Comparison of ENCODE assay signal across 9 cellular contexts in the genomic region with DNA sequence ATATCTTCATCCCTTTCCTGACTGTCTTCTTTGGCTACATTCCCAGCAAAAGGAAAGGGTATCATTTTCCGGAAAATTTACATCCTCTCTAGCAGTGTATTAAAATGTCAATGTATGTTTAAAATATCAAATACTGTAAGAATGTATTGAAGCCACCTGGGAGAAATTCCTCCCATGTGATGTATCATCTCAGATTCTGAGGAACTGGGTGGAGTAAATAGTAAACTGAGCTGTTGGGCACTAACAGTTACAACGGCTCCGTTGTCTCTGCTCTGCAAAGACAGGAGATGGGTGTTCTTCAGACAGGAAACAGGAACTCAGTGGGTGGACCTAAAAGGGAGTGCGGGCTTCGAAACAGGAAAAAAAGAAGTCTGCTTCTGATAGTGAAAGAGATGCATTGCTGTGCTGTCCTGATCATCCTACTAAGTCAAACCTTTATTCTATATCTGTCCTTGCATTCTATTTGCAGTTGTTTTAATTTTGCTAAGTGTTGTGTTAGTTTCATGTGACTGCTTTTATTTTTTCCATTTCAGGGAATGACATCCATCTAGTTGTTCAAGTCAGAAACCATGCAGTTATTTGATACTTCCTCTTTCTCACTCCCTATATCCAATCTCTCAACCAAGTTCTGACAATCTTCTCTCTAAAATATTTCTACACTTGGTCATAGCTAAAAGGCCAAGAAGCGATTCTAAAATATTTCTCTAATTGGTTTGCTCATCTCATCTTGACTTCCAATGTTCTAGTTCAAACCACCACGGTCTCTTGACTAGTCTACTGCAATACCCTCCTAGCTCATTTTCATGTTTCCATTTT. TPM values are rescaled to one million over a fixed set of nuclear protein-coding genes. Genes with fewer than 3 reads are reported as not detected.
DNase-seq lines count a peak whose midpoint lies in the region; ATAC-seq and TF ChIP-seq lines count a peak whose summit lies in the region.
"Had no signal": no experiment of that assay in that cellular context is flagged by ENCODE, and none has a peak within 500 bp of the region (broad histone marks: within the 10 kb centered on the region; RNA-seq: fewer than 3 reads in every experiment).

No MANE protein-coding gene starts in this region.

- peak overlapping the region in 6 of 7 donors; percentile 30 to 72 (median 64) for H3K4me3 Mint-ChIP-seq in CD8-positive, alpha-beta memory T cell
- H3K4me3 Mint-ChIP-seq in activated naive CD8-positive, alpha-beta T cell treated with anti-CD3 and anti-CD28 coated beads, Interleukin-2, amount 50 U/mL, for 24 hours: peak overlapping the region; percentile 15
- H3K4me3 Mint-ChIP-seq in naive thymus-derived CD8-positive, alpha-beta T cell: peak overlapping the region; percentile 60 to 77 (median 71)
- no peak overlapping the region for H3K4me3 Mint-ChIP-seq in endodermal cell

- H3K27ac ChIP-seq in CD8-positive, alpha-beta memory T cell (ENCODE audit: low read depth, low read length): no peak overlapping the region
- no peak overlapping the region for H3K27ac ChIP-seq in endodermal cell (ENCODE audit: low read depth, low read length)

- POLR2A ChIA-PET in CD8-positive, alpha-beta memory T cell (lab: Charles Lee): no interaction called here
- POLR2A ChIA-PET in naive thymus-derived CD8-positive, alpha-beta T cell (lab: Charles Lee): interaction anchor here (0.8 kb wide), 1 partner anchor 14 kb away, joined by 3 read pairs; no protein-coding TSS in a partner anchor

- H3K27me3 ChIP-seq in CD8-positive, alpha-beta memory T cell (ENCODE audit: insufficient read depth, low read length, poor library complexity, severe bottlenecking): no peaks in the 10 kb centered on the region
- peaks cover 40% of the 10 kb centered on the region for H3K27me3 ChIP-seq in endodermal cell (ENCODE audit: control insufficient read depth, insufficient read depth, low read length, poor library complexity, severe bottlenecking)

- H3K36me3 Mint-ChIP-seq in CD8-positive, alpha-beta memory T cell: peaks cover 0 to 4% (median 0%) of the 10 kb centered on the region in 3 donors
- no peaks in the 10 kb centered on the region for H3K36me3 Mint-ChIP-seq in activated naive CD8-positive, alpha-beta T cell treated with anti-CD3 and anti-CD28 coated beads, Interleukin-2, amount 50 U/mL, for 24 hours (ENCODE audit: low read depth)
- no peaks in the 10 kb centered on the region for H3K36me3 Mint-ChIP-seq in naive thymus-derived CD8-positive, alpha-beta T cell
- no peaks in the 10 kb centered on the region for H3K36me3 Mint-ChIP-seq in endodermal cell (ENCODE audit: low read depth)

- TF ChIP-seq CTCF in GM20000 (IDR thresholded peaks at IDR 0.05; ENCODE audit: extremely low read depth, missing control alignments): no peak
- TF ChIP-seq CTCF in endodermal cell (conservative IDR thresholded peaks at IDR 0.05): no peak

- peak; percentile 75 for ATAC-seq in activated naive CD8-positive, alpha-beta T cell treated with anti-CD3 and anti-CD28 coated beads, Interleukin-2, amount 50 U/mL, for 24 hours
- peak; percentile 91 to 93 for ATAC-seq in naive thymus-derived CD8-positive, alpha-beta T cell

- H3K27me3 Mint-ChIP-seq in CD8-positive, alpha-beta memory T cell: no peaks in the 10 kb centered on the region
- H3K27me3 Mint-ChIP-seq in activated naive CD8-positive, alpha-beta T cell treated with anti-CD3 and anti-CD28 coated beads, Interleukin-2, amount 50 U/mL, for 24 hours: peaks cover 5% of the 10 kb centered on the region
- H3K27me3 Mint-ChIP-seq in naive thymus-derived CD8-positive, alpha-beta T cell: peaks cover 0 to 8% (median 2%) of the 10 kb centered on the region in 5 donors
- peaks cover 10% of the 10 kb centered on the region for H3K27me3 Mint-ChIP-seq in endodermal cell (ENCODE audit: insufficient read depth)

- H3K4me1 ChIP-seq in CD8-positive, alpha-beta memory T cell (ENCODE audit: insufficient read depth, low read length): peaks cover 11% of the 10 kb centered on the region
- no peaks in the 10 kb centered on the region for H3K4me1 ChIP-seq in endodermal cell (ENCODE audit: control insufficient read depth, insufficient read depth, low read length)

- H3K9ac ChIP-seq in endodermal cell (ENCODE audit: extremely low read depth, low read length, poor library complexity, severe bottlenecking): no peak overlapping the region

- CTCF ChIA-PET in CD8-positive, alpha-beta memory T cell (lab: Charles Lee): interaction anchor here (1.3 to 2.0 kb wide), 2 partner anchors 13 to 239 kb away, joined by 3 to 7 read pairs; no protein-coding TSS in a partner anchor

- WGBS in endodermal cell (ENCODE audit: insufficient coverage in 1 of 2, insufficient read length in 1 of 2), 2 experiments: 88 to 95% methylated on average over 4 to 6 of the region's 7 CpGs

- H3K9me3 Mint-ChIP-seq in CD8-positive, alpha-beta memory T cell: no peaks in the 10 kb centered on the region
- H3K9me3 Mint-ChIP-seq in activated naive CD8-positive, alpha-beta T cell treated with anti-CD3 and anti-CD28 coated beads, Interleukin-2, amount 50 U/mL, for 24 hours: no peaks in the 10 kb centered on the region
- H3K9me3 Mint-ChIP-seq in naive thymus-derived CD8-positive, alpha-beta T cell: peaks cover 0 to 10% (median 0%) of the 10 kb centered on the region in 9 donors
- no peaks in the 10 kb centered on the region for H3K9me3 Mint-ChIP-seq in endodermal cell

- no peaks in the 10 kb centered on the region for H3K9me3 ChIP-seq in CD8-positive, alpha-beta memory T cell (ENCODE audit: low read length)
- no peaks in the 10 kb centered on the region for H3K9me3 ChIP-seq in endodermal cell (ENCODE audit: control insufficient read depth, low read length)

- peak overlapping the region; percentile 22 for H3K4me3 ChIP-seq in CD8-positive, alpha-beta memory T cell (ENCODE audit: low read length)
- H3K4me3 ChIP-seq in endodermal cell (ENCODE audit: low read length): no peak overlapping the region

- H3K4me1 Mint-ChIP-seq in CD8-positive, alpha-beta memory T cell: peaks cover 14 to 15% (median 15%) of the 10 kb centered on the region in 3 donors
- H3K4me1 Mint-ChIP-seq in activated naive CD8-positive, alpha-beta T cell treated with anti-CD3 and anti-CD28 coated beads, Interleukin-2, amount 50 U/mL, for 24 hours: peaks cover 38% of the 10 kb centered on the region
- peaks cover 8 to 34% (median 16%) of the 10 kb centered on the region in 4 donors for H3K4me1 Mint-ChIP-seq in naive thymus-derived CD8-positive, alpha-beta T cell
- no peaks in the 10 kb centered on the region for H3K4me1 Mint-ChIP-seq in endodermal cell

- H3K36me3 ChIP-seq in CD8-positive, alpha-beta memory T cell (ENCODE audit: insufficient read depth, low read length): no peaks in the 10 kb centered on the region
- H3K36me3 ChIP-seq in endodermal cell (ENCODE audit: control insufficient read depth, insufficient read depth, low read length): no peaks in the 10 kb centered on the region

- DNase-seq in CD8-positive, alpha-beta memory T cell: peak in 1 of 5 donors; percentile 39
- DNase-seq in GM20000 (ENCODE audit: low spot score) (peak; percentile 48), M059J (ENCODE audit: low read depth) (peak; percentile 64), NCI-H1092 (lab: John Stamatoyannopoulos, UW) (no peak), endodermal cell (no peak), NCI-H2029 (lab: John Stamatoyannopoulos, UW) (no peak)
- no peak for DNase-seq in activated naive CD8-positive, alpha-beta T cell treated with anti-CD3 and anti-CD28 coated beads, Interleukin-2, amount 50 U/mL, for 24 hours
- peak in 2 of 10 donors; percentile 38 to 40 for DNase-seq in naive thymus-derived CD8-positive, alpha-beta T cell

- peak overlapping the region; percentile 15 to 87 (median 76) for H3K27ac Mint-ChIP-seq in CD8-positive, alpha-beta memory T cell
- peak overlapping the region; percentile 16 for H3K27ac Mint-ChIP-seq in activated naive CD8-positive, alpha-beta T cell treated with anti-CD3 and anti-CD28 coated beads, Interleukin-2, amount 50 U/mL, for 24 hours
- peak overlapping the region; percentile 24 to 91 (median 80) for H3K27ac Mint-ChIP-seq in naive thymus-derived CD8-positive, alpha-beta T cell
- no peak overlapping the region for H3K27ac Mint-ChIP-seq in endodermal cell

RNA-seq across cellular contexts. Expression of gene DOK1, which starts 19.4 kb away (rescaled TPM):
- 10 to 100 TPM; 24.4 to 25.2 TPM for total RNA-seq in CD8-positive, alpha-beta memory T cell
- 24.0 TPM for polyA plus RNA-seq in CD8-positive, alpha-beta memory T cell
- total RNA-seq in M059J (2014; rRNA removed; shearing (Covaris generic)): 7.5 and 13.3 TPM in 2 replicates
- total RNA-seq in naive thymus-derived CD8-positive, alpha-beta T cell: 10 to 100 TPM; 21.0 to 23.1 TPM
- 10 to 100 TPM; 11.8 to 18.8 (median 15.9) TPM for polyA plus RNA-seq in naive thymus-derived CD8-positive, alpha-beta T cell
- 10 to 100 TPM; 12.9 to 15.1 TPM for total RNA-seq in endodermal cell
- polyA plus RNA-seq in endodermal cell (2013, experiment 1 of 2): 9.7 TPM
- 8.9 TPM for polyA plus RNA-seq in endodermal cell (2013, experiment 2 of 2)

RNA-seq across cellular contexts. Expression of gene LOXL3, which starts 20.2 kb away (rescaled TPM):
- 1 to 10 TPM in 1 of 2 experiments, under 1 TPM in 1; 0.77 to 1.2 TPM for total RNA-seq in CD8-positive, alpha-beta memory T cell
- polyA plus RNA-seq in CD8-positive, alpha-beta memory T cell: 0.08 TPM
- total RNA-seq in M059J (2014; rRNA removed; shearing (Covaris generic)): 43.9 and 66.9 TPM in 2 replicates
- total RNA-seq in naive thymus-derived CD8-positive, alpha-beta T cell: under 1 TPM in 1 of 2 experiments, not detected in 1; 0.22 TPM
- under 1 TPM; 0.06 to 0.15 (median 0.06) TPM for polyA plus RNA-seq in naive thymus-derived CD8-positive, alpha-beta T cell
- 1 to 10 TPM; 5.4 to 7.6 TPM for total RNA-seq in endodermal cell
- 34.7 TPM for polyA plus RNA-seq in endodermal cell (2013, experiment 1 of 2)
- polyA plus RNA-seq in endodermal cell (2013, experiment 2 of 2): 26.7 TPM

RNA-seq across cellular contexts. Expression of gene HTRA2, which starts 44.2 kb away (rescaled TPM):
- total RNA-seq in CD8-positive, alpha-beta memory T cell: 10 to 100 TPM; 81.0 to 82.1 TPM
- polyA plus RNA-seq in CD8-positive, alpha-beta memory T cell: 26.0 TPM
- 29.4 and 32.0 TPM in 2 replicates for total RNA-seq in M059J (2014; rRNA removed; shearing (Covaris generic))
- total RNA-seq in naive thymus-derived CD8-positive, alpha-beta T cell: 10 to 100 TPM; 38.6 to 44.5 TPM
- polyA plus RNA-seq in naive thymus-derived CD8-positive, alpha-beta T cell: 10 to 100 TPM; 21.3 to 24.5 (median 24.5) TPM
- 10 to 100 TPM; 32.8 to 38.9 TPM for total RNA-seq in endodermal cell
- 27.5 TPM for polyA plus RNA-seq in endodermal cell (2013, experiment 1 of 2)
- polyA plus RNA-seq in endodermal cell (2013, experiment 2 of 2): 26.4 TPM

RNA-seq across cellular contexts. Expression of gene AUP1, which starts 44.4 kb away (rescaled TPM):
- total RNA-seq in CD8-positive, alpha-beta memory T cell: 100 to 1,000 TPM; 219 to 225 TPM
- polyA plus RNA-seq in CD8-positive, alpha-beta memory T cell: 95.8 TPM
- total RNA-seq in M059J (2014; rRNA removed; shearing (Covaris generic)): 115 and 119 TPM in 2 replicates
- 100 to 1,000 TPM; 173 to 184 TPM for total RNA-seq in naive thymus-derived CD8-positive, alpha-beta T cell
- 10 to 100 TPM; 79.5 to 88.9 (median 81.8) TPM for polyA plus RNA-seq in naive thymus-derived CD8-positive, alpha-beta T cell
- total RNA-seq in endodermal cell: 10 to 100 TPM; 76.3 to 88.9 TPM
- polyA plus RNA-seq in endodermal cell (2013, experiment 1 of 2): 120 TPM
- polyA plus RNA-seq in endodermal cell (2013, experiment 2 of 2): 105 TPM

RNA-seq across cellular contexts. Expression of gene DQX1, which starts 47.9 kb away (rescaled TPM):
- under 1 TPM; 0.51 to 0.83 TPM for total RNA-seq in CD8-positive, alpha-beta memory T cell
- polyA plus RNA-seq in CD8-positive, alpha-beta memory T cell: not detected
- not detected in 2 replicates for total RNA-seq in M059J (2014; rRNA removed; shearing (Covaris generic))
- under 1 TPM; 0.36 to 0.81 TPM for total RNA-seq in naive thymus-derived CD8-positive, alpha-beta T cell
- not detected for polyA plus RNA-seq in naive thymus-derived CD8-positive, alpha-beta T cell
- 1 to 10 TPM in 1 of 2 donors, under 1 TPM in 1; 0.93 to 1.1 TPM for total RNA-seq in endodermal cell
- polyA plus RNA-seq in endodermal cell (2013, experiment 1 of 2): 0.64 TPM
- 0.41 TPM for polyA plus RNA-seq in endodermal cell (2013, experiment 2 of 2)
- total RNA-seq: glomerular endothelial cell had no signal

Comparison
In these comparisons a context has a peak if more than half of its experiments do, and no peak if none do; other contexts are left out.
1. DNase-seq: peak in GM20000 (single experiment) and M059J (single experiment); none in activated naive CD8-positive, alpha-beta T cell treated with anti-CD3 and anti-CD28 coated beads, Interleukin-2, amount 50 U/mL, for 24 hours (single experiment), NCI-H1092 (single experiment), endodermal cell (single experiment) and NCI-H2029 (single experiment).